31 cellular contexts compared by ENCODE assay signal in genomic region chr7:142593106-142593505, GRCh38.
"Had no signal": no experiment of that assay in that cellular context is flagged by ENCODE, and none has a peak within 500 bp of the region (broad histone marks: within the 10 kb centered on the region; RNA-seq: fewer than 3 reads in every experiment).

No MANE protein-coding gene starts in this region.

- H3K27ac Mint-ChIP-seq: activated B cell treated with CpG ODN at 0.5 μM for 24 hours; activated naive CD8-positive, alpha-beta T cell; activated T-helper 1 cell treated with anti-CD3 and anti-CD28 coated beads, Interleukin-12 subunit alpha, Interleukin-12 subunit beta, Interleukin-2, Interleukin-4 antibody, amounts not matched to agents 30 ng/mL and 10 ng/mL and 1 ng/mL, durations not matched to agents 14 hours and 24 hours and 36 hours; activated T-helper 2 cell treated with anti-CD3 and anti-CD28 coated beads, Interferon-gamma antibody, Interleukin-2, Interleukin-4, amounts not matched to agents 10 μg/mL and 5 μg/mL and 100 μg/mL, durations not matched to agents 14 hours and 24 hours and 36 hours; effector memory CD8-positive, alpha-beta T cell; T-helper 17 cell; T-helper 2 cell treated with Interferon-gamma antibody and Interleukin-4, amounts not matched to agents 5 μg/mL and 100 μg/mL, for 36 hours had no signal

- H3K9me3 ChIP-seq: esophagus muscularis mucosa, gastrocnemius medialis, heart left ventricle had no signal

- H3K27me3 ChIP-seq: foreskin keratinocyte had no signal

- H3K9me3 Mint-ChIP-seq: activated B cell treated with CpG ODN at 0.5 μM for 24 hours; activated T-cell treated with anti-CD3 and anti-CD28 coated beads, Interleukin-2, amount 50 U/mL, for 4 hours; activated T-helper 1 cell treated with anti-CD3 and anti-CD28 coated beads, Interleukin-12 subunit alpha, Interleukin-12 subunit beta, Interleukin-2, Interleukin-4 antibody, amounts not matched to agents 30 ng/mL and 10 ng/mL and 1 ng/mL, durations not matched to agents 14 hours and 24 hours and 36 hours; activated T-helper 2 cell treated with anti-CD3 and anti-CD28 coated beads, Interferon-gamma antibody, Interleukin-2, Interleukin-4, amounts not matched to agents 10 μg/mL and 5 μg/mL and 100 μg/mL, durations not matched to agents 14 hours and 24 hours and 36 hours; effector memory CD8-positive, alpha-beta T cell; T-helper 2 cell treated with Interferon-gamma antibody and Interleukin-4, amounts not matched to agents 5 μg/mL and 100 μg/mL, for 36 hours had no signal

- H3K4me1 ChIP-seq: esophagus muscularis mucosa, foreskin keratinocyte, gastrocnemius medialis, heart left ventricle had no signal

- DNase-seq: activated B cell treated with CpG ODN at 0.5 μM for 24 hours; activated CD4-positive, alpha-beta T cell treated with anti-CD3 and anti-CD28 coated beads for 48 hours; activated CD4-positive, alpha-beta T cell treated with anti-CD3 and anti-CD28 coated beads, Interleukin-2, amount 50 U/mL, for 1 hour; activated CD4-positive, alpha-beta T cell treated with anti-CD3 and anti-CD28 coated beads, Interleukin-2, amount 50 U/mL, for 48 hours; activated CD8-positive, alpha-beta memory T cell treated with anti-CD3 and anti-CD28 coated beads, Interleukin-2, amount 50 U/mL, for 48 hours; activated effector memory CD4-positive, alpha-beta T cell treated with anti-CD3 and anti-CD28 coated beads, Interleukin-2, amount 50 U/mL, for 16 hours; activated naive CD4-positive, alpha-beta T cell treated with anti-CD3 and anti-CD28 coated beads, Interleukin-2, amount 50 U/mL, for 16 hours; activated T-cell treated with anti-CD3 and anti-CD28 coated beads for 4 hours; activated T-cell treated with anti-CD3 and anti-CD28 coated beads, Interleukin-2, amount 50 U/mL, for 4 hours; amniotic stem cell; anterior cingulate cortex; caudate nucleus; cortex of kidney; dermis blood vessel endothelial cell; effector CD4-positive, alpha-beta T cell; effector memory CD8-positive, alpha-beta T cell; erythroblast; foreskin keratinocyte; gastrocnemius medialis; glutamatergic neuron; heart left ventricle; T-helper 1 cell; T-helper 17 cell; T1000; WERI-Rb-1 had no signal

- ATAC-seq: activated CD4-positive, CD25-positive, alpha-beta regulatory T cell treated with anti-CD3 and anti-CD28 coated beads, Interleukin-2, amount 50 U/mL, for 24 hours; activated T-cell treated with anti-CD3 and anti-CD28 coated beads, Interleukin-2, amount 50 U/mL, for 4 hours; effector memory CD8-positive, alpha-beta T cell; foreskin keratinocyte; gastrocnemius medialis; heart left ventricle; T-helper 17 cell had no signal

- H3K4me3 ChIP-seq: esophagus muscularis mucosa, gastrocnemius medialis, heart left ventricle had no signal

- H3K36me3 Mint-ChIP-seq: activated naive CD8-positive, alpha-beta T cell had no signal

- H3K4me1 Mint-ChIP-seq: activated B cell treated with CpG ODN at 0.5 μM for 24 hours, T-helper 17 cell had no signal

- H3K27ac ChIP-seq: esophagus muscularis mucosa, foreskin keratinocyte, gastrocnemius medialis, heart left ventricle, WERI-Rb-1 had no signal

- H3K36me3 ChIP-seq: esophagus muscularis mucosa, gastrocnemius medialis, heart left ventricle, WERI-Rb-1 had no signal

- H3K27me3 Mint-ChIP-seq: activated naive CD8-positive, alpha-beta T cell; effector memory CD8-positive, alpha-beta T cell had no signal

- H3K4me3 Mint-ChIP-seq: activated B cell treated with CpG ODN at 0.5 μM for 24 hours; activated naive CD8-positive, alpha-beta T cell; activated T-cell treated with anti-CD3 and anti-CD28 coated beads, Interleukin-2, amount 50 U/mL, for 4 hours; activated T-helper 1 cell treated with anti-CD3 and anti-CD28 coated beads, Interleukin-12 subunit alpha, Interleukin-12 subunit beta, Interleukin-2, Interleukin-4 antibody, amounts not matched to agents 30 ng/mL and 10 ng/mL and 1 ng/mL, durations not matched to agents 14 hours and 24 hours and 36 hours; effector memory CD8-positive, alpha-beta T cell; T-helper 17 cell; T-helper 2 cell treated with Interferon-gamma antibody and Interleukin-4, amounts not matched to agents 5 μg/mL and 100 μg/mL, for 36 hours had no signal
